ENCODE assay signal across 1 cellular context in genomic region chr10:69467928-69468770, GRCh38.
TF ChIP-seq lines count a peak whose summit lies in the region.

No MANE protein-coding gene starts in this region.

TF ChIP-seq in H1, 55 proteins besides CTCF, POLR2A, EP300 and RAD21:
- TF ChIP-seq ATF3 (IDR thresholded peaks at IDR 0.05; ENCODE audit: insufficient read depth, low read depth, low read length) (no peak), RNF2 (IDR thresholded peaks at IDR 0.05; ENCODE audit: borderline replicate concordance, low read depth, low read length, missing control alignments, poor library complexity, severe bottlenecking) (no peak), CTBP2 (IDR thresholded peaks at IDR 0.05; ENCODE audit: borderline replicate concordance, insufficient read depth, insufficient read length, low read length) (no peak), RBBP5 (IDR thresholded peaks at IDR 0.05; ENCODE audit: borderline replicate concordance, low read depth, low read length) (no peak), SIRT6 (IDR thresholded peaks at IDR 0.05; ENCODE audit: low read length) (no peak), FOSL1 (IDR thresholded peaks at IDR 0.05; ENCODE audit: insufficient read depth, low read depth, low read length) (no peak), USF2 (IDR thresholded peaks at IDR 0.05; ENCODE audit: low read length) (no peak), TAF7 (optimal IDR thresholded peaks at IDR 0.05; ENCODE audit: borderline replicate concordance, low read depth, low read length) (no peak), E2F6 (IDR thresholded peaks at IDR 0.05) (no peak), CBX5 (IDR thresholded peaks at IDR 0.05; ENCODE audit: low read depth, low read length) (no peak), MAFK (IDR thresholded peaks at IDR 0.05; ENCODE audit: low read depth, low read length) (no peak), ZNF274 (IDR thresholded peaks at IDR 0.05; ENCODE audit: borderline replicate concordance, extremely low read depth, low read length) (no peak), SP2 (IDR thresholded peaks at IDR 0.05; ENCODE audit: low read length) (no peak), CHD7 (IDR thresholded peaks at IDR 0.05; ENCODE audit: insufficient replicate concordance, low read length) (no peak), BRCA1 (IDR thresholded peaks at IDR 0.05; ENCODE audit: low read depth, low read length) (no peak)
